In the genomic region with DNA sequence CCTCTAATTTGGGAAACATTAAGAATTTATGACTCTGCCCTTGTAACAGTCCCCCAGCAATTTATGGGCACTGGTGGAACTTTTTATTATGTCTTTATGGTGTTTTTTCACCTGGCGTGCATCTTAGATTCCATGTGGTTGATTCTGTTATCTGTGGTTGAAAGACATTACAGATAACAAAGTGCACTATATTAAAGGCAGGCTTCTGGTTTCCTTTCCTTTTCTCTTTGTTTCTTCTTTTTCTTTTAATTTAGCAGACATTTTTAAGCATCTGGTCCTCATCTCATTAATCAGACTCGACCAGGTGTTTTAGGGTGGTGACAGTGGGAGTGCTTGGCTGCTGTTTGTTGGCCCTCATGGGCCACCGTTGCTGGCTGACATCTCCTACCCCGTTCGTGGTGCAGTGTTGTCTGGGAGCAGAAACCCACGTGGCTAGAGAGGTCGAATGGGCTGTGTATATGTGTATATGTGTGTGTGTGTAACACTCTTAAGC, we compare ENCODE assay signal across 1 cellular context.
TF ChIP-seq lines count a peak whose summit lies in the region.

No MANE protein-coding gene starts in this region.

TF ChIP-seq in IMR-90, 13 proteins besides CTCF, POLR2A, EP300 and RAD21 (continued from another document):
- TF ChIP-seq, protein P1, sequence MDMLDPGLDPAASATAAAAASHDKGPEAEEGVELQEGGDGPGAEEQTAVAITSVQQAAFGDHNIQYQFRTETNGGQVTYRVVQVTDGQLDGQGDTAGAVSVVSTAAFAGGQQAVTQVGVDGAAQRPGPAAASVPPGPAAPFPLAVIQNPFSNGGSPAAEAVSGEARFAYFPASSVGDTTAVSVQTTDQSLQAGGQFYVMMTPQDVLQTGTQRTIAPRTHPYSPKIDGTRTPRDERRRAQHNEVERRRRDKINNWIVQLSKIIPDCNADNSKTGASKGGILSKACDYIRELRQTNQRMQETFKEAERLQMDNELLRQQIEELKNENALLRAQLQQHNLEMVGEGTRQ (IDR thresholded peaks at IDR 0.05; ENCODE audit: low read depth, low read length): no peak
- TF ChIP-seq RCOR1 (IDR thresholded peaks at IDR 0.05; ENCODE audit: insufficient replicate concordance, low read length): no peak
